In genomic region chr1:199684686-199685273, GRCh38 we compare ENCODE assay signal across 8 cellular contexts.
DNase-seq lines count a peak whose midpoint lies in the region; ATAC-seq and TF ChIP-seq lines count a peak whose summit lies in the region.

No MANE protein-coding gene starts in this region.

- no peak overlapping the region for H3K4me3 ChIP-seq in epithelial cell of proximal tubule (ENCODE audit: low read depth, low read length)

- ATAC-seq in GM18499 (IDR thresholded peaks at IDR 0.05; ENCODE audit: insufficient read depth, unreplicated experiment) (peak; percentile 78), HG02840 (IDR thresholded peaks at IDR 0.05; ENCODE audit: low FRiP score, unreplicated experiment) (peak; percentile 92), natural killer cell (peak; percentile 52 to 79 (median 68))

- H3K36me3 Mint-ChIP-seq in CD14-positive monocyte (no peaks in the 10 kb centered on the region), natural killer cell (no peaks in the 10 kb centered on the region)

- H3K9me3 Mint-ChIP-seq in CD14-positive monocyte (no peaks in the 10 kb centered on the region), natural killer cell (no peaks in the 10 kb centered on the region)

- DNase-seq in CD14-positive monocyte (ENCODE audit: low spot score), result no peak
- peak; percentile 71 for DNase-seq in NCI-H1092 treated with DMSO at 0.1 percent for 48 hours (lab: John Stamatoyannopoulos, UW)
- peak; percentile 72 for DNase-seq in SK-MEL-5 (ENCODE audit: low read depth, low spot score)
- DNase-seq in epithelial cell of proximal tubule (ENCODE audit: low read depth), result peak; percentile 16
- no peak for DNase-seq in natural killer cell
- DNase-seq in 8988T, result no peak

- H3K27me3 Mint-ChIP-seq in CD14-positive monocyte (ENCODE audit: low read depth in 3 of 3) (peaks cover 0 to 1% (median 0%) of the 10 kb centered on the region in 3 donors), natural killer cell (ENCODE audit: low read depth in 2 of 2) (peaks cover 16 to 17% of the 10 kb centered on the region in 2 donors)

- no peak overlapping the region for H3K4me3 Mint-ChIP-seq in CD14-positive monocyte
- no peak overlapping the region for H3K4me3 Mint-ChIP-seq in natural killer cell

- H3K27ac Mint-ChIP-seq in CD14-positive monocyte (no peak overlapping the region), natural killer cell (no peak overlapping the region)

- peaks cover 14% of the 10 kb centered on the region for H3K4me1 Mint-ChIP-seq in CD14-positive monocyte
- no peaks in the 10 kb centered on the region for H3K4me1 Mint-ChIP-seq in natural killer cell

- in situ Hi-C loops in SK-MEL-5 (cut with HindIII; ENCODE audit: low pct_unique_long_range_greater_than_20kb, low sequenced_read_pairs), result no loop called here

- peak; percentile 92 for TF ChIP-seq CTCF in CD14-positive monocyte (IDR thresholded peaks at IDR 0.05)
- TF ChIP-seq CTCF in epithelial cell of proximal tubule (conservative IDR thresholded peaks at IDR 0.05; ENCODE audit: low read depth, low read length), result peak; percentile 82
- TF ChIP-seq CTCF in natural killer cell (IDR thresholded peaks at IDR 0.05), result peak; percentile 55

- intact Hi-C loops in CD14-positive monocyte (cut with micrococcal nuclease), result loop anchor here (5.0 to 10.0 kb wide), 3 partner anchors 350 to 803 kb away; no protein-coding TSS in a partner anchor
- intact Hi-C loops in natural killer cell (cut with micrococcal nuclease), result loop anchor here (5.0 kb wide), 2 partner anchors 623 to 828 kb away; no protein-coding TSS in a partner anchor

Comparison
In these comparisons a context has a peak if more than half of its experiments do, and no peak if none do; other contexts are left out.
1. DNase-seq: peak in NCI-H1092 treated with DMSO at 0.1 percent for 48 hours (single experiment), SK-MEL-5 (single experiment) and epithelial cell of proximal tubule (single experiment); none in CD14-positive monocyte (single experiment), natural killer cell (single experiment) and 8988T (single experiment).
2. Peak in every context shown above with its lines, with median percentiles within 50 percentile points of each other: CTCF ChIP-seq and ATAC-seq.